6 cellular contexts compared by ENCODE assay signal in the genomic region with DNA sequence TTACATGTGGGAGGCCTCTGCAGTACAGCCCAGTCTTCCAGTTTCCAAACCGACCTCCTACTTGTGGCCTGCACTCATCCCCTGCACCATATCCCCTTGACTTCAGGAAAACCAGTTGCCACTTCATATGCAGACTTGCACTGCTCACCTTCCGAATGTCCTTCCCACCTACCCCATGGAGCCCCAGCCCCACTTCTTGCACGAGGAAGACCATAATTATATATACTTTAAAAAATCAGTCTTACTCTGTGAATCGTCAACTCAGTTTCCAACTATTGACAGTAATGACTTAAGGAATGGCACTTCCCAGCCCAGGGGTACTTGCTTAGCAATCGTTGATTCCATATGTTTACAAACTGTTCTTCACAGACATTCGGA.
"Had no signal": no experiment of that assay in that cellular context is flagged by ENCODE, and none has a peak within 500 bp of the region (broad histone marks: within the 10 kb centered on the region; RNA-seq: fewer than 3 reads in every experiment).

No MANE protein-coding gene starts in this region.

- H3K4me3 ChIP-seq: GM23338, K562 had no signal

- H3K4me3 Mint-ChIP-seq: GM23338, H9 had no signal

- H3K9me3 Mint-ChIP-seq: GM23338, H9 had no signal

- H3K27ac Mint-ChIP-seq: GM23338 had no signal

- DNase-seq: H9, HCEC 1CT, IMR-90, KG1 had no signal

- H3K4me2 ChIP-seq: GM23338 had no signal

- ATAC-seq: GM23338, K562 had no signal
